ENCODE assay signal across 11 cellular contexts in genomic region chr11:117816846-117817212, GRCh38. TPM values are rescaled to one million over a fixed set of nuclear protein-coding genes. Genes with fewer than 3 reads are reported as not detected.
A peak's percentile ranks its signal among the peaks of the same experiment; 100 is the strongest.
DNase-seq lines count a peak whose midpoint lies in the region; ATAC-seq and TF ChIP-seq lines count a peak whose summit lies in the region.
"Had no signal": no experiment of that assay in that cellular context is flagged by ENCODE, and none has a peak within 500 bp of the region (broad histone marks: within the 10 kb centered on the region; RNA-seq: fewer than 3 reads in every experiment).

No MANE protein-coding gene starts in this region.

- peaks cover 22 to 69% (median 40%) of the 10 kb centered on the region in 4 donors for H3K4me1 Mint-ChIP-seq in CD4-positive, alpha-beta memory T cell
- H3K4me1 Mint-ChIP-seq in HFFc6 (ENCODE audit: low read depth) (peaks cover 22% of the 10 kb centered on the region; the same call in 1 of the 2 replicates), neural progenitor cell (peaks cover 57% of the 10 kb centered on the region)
- H3K4me1 Mint-ChIP-seq in central memory CD8-positive, alpha-beta T cell: peaks cover 52% of the 10 kb centered on the region

- H3K4me3 Mint-ChIP-seq in CD4-positive, alpha-beta memory T cell: peak overlapping the region in 1 of 8 donors; percentile 61
- no peak overlapping the region for H3K4me3 Mint-ChIP-seq in HFFc6
- H3K4me3 Mint-ChIP-seq in central memory CD8-positive, alpha-beta T cell: peak overlapping the region; percentile 53
- no peak overlapping the region for H3K4me3 Mint-ChIP-seq in neural progenitor cell

- peak overlapping the region; percentile 73 for H3K4me2 ChIP-seq in neural progenitor cell

- H3K36me3 ChIP-seq in CD4-positive, alpha-beta memory T cell (ENCODE audit: insufficient read depth, low read length): no peaks in the 10 kb centered on the region
- H3K36me3 ChIP-seq in neural progenitor cell: no peaks in the 10 kb centered on the region

- peaks cover 45% of the 10 kb centered on the region for H3K4me1 ChIP-seq in CD4-positive, alpha-beta memory T cell (ENCODE audit: insufficient read depth, low read length)
- peaks cover 33% of the 10 kb centered on the region for H3K4me1 ChIP-seq in neural progenitor cell

- intact Hi-C loops in CD4-positive, alpha-beta memory T cell (cut with micrococcal nuclease): loop anchor here (1.0 kb wide), 2 partner anchors 10 to 391 kb away; no protein-coding TSS in a partner anchor

- CTCF ChIA-PET in CD4-positive, alpha-beta memory T cell (lab: Charles Lee; ENCODE audit: partially characterized antibody): interaction anchor here (1.0 to 16.1 kb wide), 17 partner anchors 10 to 391 kb away, joined by 3 to 440 read pairs (median 5); partner anchors contain the start of gene FXYD2

- peak overlapping the region in 3 of 7 donors; percentile 92 to 96 (median 94) for H3K27ac Mint-ChIP-seq in CD4-positive, alpha-beta memory T cell
- peak overlapping the region; percentile 78; the same call in 1 of the 2 replicates for H3K27ac Mint-ChIP-seq in HFFc6
- peak overlapping the region; percentile 86 for H3K27ac Mint-ChIP-seq in central memory CD8-positive, alpha-beta T cell (ENCODE audit: low read depth)
- H3K27ac Mint-ChIP-seq in neural progenitor cell: no peak overlapping the region

- H2AFZ ChIP-seq in neural progenitor cell (replicated peaks): no peak overlapping the region

- H3K36me3 Mint-ChIP-seq in CD4-positive, alpha-beta memory T cell: no peaks in the 10 kb centered on the region
- no peaks in the 10 kb centered on the region for H3K36me3 Mint-ChIP-seq in HFFc6 (ENCODE audit: low read depth)
- peaks cover 6% of the 10 kb centered on the region for H3K36me3 Mint-ChIP-seq in central memory CD8-positive, alpha-beta T cell (ENCODE audit: insufficient read depth)
- H3K36me3 Mint-ChIP-seq in neural progenitor cell: no peaks in the 10 kb centered on the region
- H3K36me3 Mint-ChIP-seq: brain had no signal

- H3K79me2 ChIP-seq in neural progenitor cell (ENCODE audit: low read depth): no peaks in the 10 kb centered on the region

- H3K27ac ChIP-seq in CD4-positive, alpha-beta memory T cell (ENCODE audit: low read depth, low read length): peak overlapping the region; percentile 74
- no peak overlapping the region for H3K27ac ChIP-seq in neural progenitor cell

- H3K4me3 ChIP-seq in CD4-positive, alpha-beta memory T cell (ENCODE audit: low read length in 2 of 2): no peak overlapping the region
- no peak overlapping the region for H3K4me3 ChIP-seq in neural progenitor cell

- H3K27me3 ChIP-seq in CD4-positive, alpha-beta memory T cell (ENCODE audit: insufficient read depth, low read length): no peaks in the 10 kb centered on the region
- no peaks in the 10 kb centered on the region for H3K27me3 ChIP-seq in neural progenitor cell

- no peak for ATAC-seq in central memory CD8-positive, alpha-beta T cell (replicated peaks; ENCODE audit: extremely low read depth, poor library complexity, severe bottlenecking)
- no peak for ATAC-seq in HG03139 (IDR thresholded peaks at IDR 0.05; ENCODE audit: unreplicated experiment)

- POLR2A ChIA-PET in CD4-positive, alpha-beta memory T cell (lab: Charles Lee; ENCODE audit: partially characterized antibody): interaction anchor here (0.9 to 5.5 kb wide), 9 partner anchors 8 to 355 kb away, joined by 3 to 70 read pairs (median 6); partner anchors contain the start of gene FXYD2

- peaks cover 5% of the 10 kb centered on the region for H4K20me1 ChIP-seq in neural progenitor cell (ENCODE audit: low read depth)

- H3K9me3 Mint-ChIP-seq in CD4-positive, alpha-beta memory T cell: no peaks in the 10 kb centered on the region
- H3K9me3 Mint-ChIP-seq in HFFc6 (no peaks in the 10 kb centered on the region), neural progenitor cell (no peaks in the 10 kb centered on the region)
- H3K9me3 Mint-ChIP-seq in central memory CD8-positive, alpha-beta T cell: no peaks in the 10 kb centered on the region
- H3K9me3 Mint-ChIP-seq: brain had no signal

- H3K9me3 ChIP-seq in CD4-positive, alpha-beta memory T cell (ENCODE audit: control insufficient read depth in 1 of 2, low read length in 2 of 2): no peaks in the 10 kb centered on the region
- H3K9me3 ChIP-seq in neural progenitor cell (ENCODE audit: low read depth): no peaks in the 10 kb centered on the region

- peaks cover 34% of the 10 kb centered on the region for H3F3A ChIP-seq in neural progenitor cell (ENCODE audit: low read depth)

- no peaks in the 10 kb centered on the region for H3K27me3 Mint-ChIP-seq in CD4-positive, alpha-beta memory T cell
- peaks cover 11% of the 10 kb centered on the region for H3K27me3 Mint-ChIP-seq in HFFc6 (ENCODE audit: insufficient read depth)
- no peaks in the 10 kb centered on the region for H3K27me3 Mint-ChIP-seq in central memory CD8-positive, alpha-beta T cell
- peaks cover 6% of the 10 kb centered on the region for H3K27me3 Mint-ChIP-seq in neural progenitor cell (ENCODE audit: insufficient read depth, low read depth)

- DNase-seq in CD4-positive, alpha-beta memory T cell: no peak
- DNase-seq in HFFc6: no peak
- DNase-seq in central memory CD8-positive, alpha-beta T cell (ENCODE audit: low spot score in 2 of 2): no peak
- DNase-seq in neural progenitor cell (ENCODE audit: low spot score): no peak
- no peak for DNase-seq in cortex of kidney (lab: John Stamatoyannopoulos, UW)
- no peak for DNase-seq in GM19238 (ENCODE audit: insufficient read length, low spot score)
- no peak for DNase-seq in ureter (ENCODE audit: low spot score)
- DNase-seq: GDM1 had no signal

- H3K9ac ChIP-seq in neural progenitor cell: no peak overlapping the region

- TF ChIP-seq CTCF in HFFc6 (IDR thresholded peaks at IDR 0.05) (no peak), neural progenitor cell (IDR thresholded peaks at IDR 0.05) (no peak)

RNA-seq across cellular contexts. Expression of gene FXYD2, which starts 7.7 kb away (rescaled TPM):
- total RNA-seq in CD4-positive, alpha-beta memory T cell: 10 to 100 TPM in 1 of 2 experiments, 1 to 10 TPM in 1; 9.3 to 10.5 TPM
- polyA plus RNA-seq in CD4-positive, alpha-beta memory T cell: 1 to 10 TPM; 3.5 to 7.1 TPM
- total RNA-seq in HFFc6 (2021; fragmentation: NEBNext Ultra II Directional; extraction: Animal tissue kit (Norgen Biotek cat#: 25700)): under 1 TPM in 1 of 6 experiments, not detected in 5; 0.40 TPM
- total RNA-seq in neural progenitor cell (ENCODE audit: low replicate concordance): 1.7 and 1.9 TPM in 2 replicates
- total RNA-seq in ureter: 1.6 TPM
- total RNA-seq: H4 had no signal

RNA-seq across cellular contexts. Expression of gene DSCAML1, which starts 19.8 kb away (rescaled TPM):
- total RNA-seq in CD4-positive, alpha-beta memory T cell: 1 to 10 TPM in 1 of 2 experiments, under 1 TPM in 1; 1.00 to 1.0 TPM
- not detected for polyA plus RNA-seq in CD4-positive, alpha-beta memory T cell
- not detected for total RNA-seq in HFFc6 (2021; fragmentation: NEBNext Ultra II Directional; extraction: Animal tissue kit (Norgen Biotek cat#: 25700))
- total RNA-seq in neural progenitor cell (ENCODE audit: low replicate concordance): 0.06 TPM in 2 replicates
- 0.81 TPM for total RNA-seq in ureter
- total RNA-seq: H4 had no signal

RNA-seq across cellular contexts. Expression of gene FXYD6, which starts 59.6 kb away (rescaled TPM):
- total RNA-seq in CD4-positive, alpha-beta memory T cell: not detected
- polyA plus RNA-seq in CD4-positive, alpha-beta memory T cell: under 1 TPM in 1 of 2 donors, not detected in 1; 0.15 TPM
- not detected for total RNA-seq in HFFc6 (2021; fragmentation: NEBNext Ultra II Directional; extraction: Animal tissue kit (Norgen Biotek cat#: 25700))
- total RNA-seq in neural progenitor cell (ENCODE audit: low replicate concordance) (95.6 and 123 TPM in 2 replicates), ureter (41.8 TPM)

Comparison
In these comparisons a context has a peak if more than half of its experiments do, and no peak if none do; other contexts are left out.
1. RNA of gene FXYD6, which starts 59.6 kb away (total RNA-seq): 95.6 to 123 TPM in neural progenitor cell and 41.8 TPM in ureter (single experiment); not detected in CD4-positive, alpha-beta memory T cell and not detected in HFFc6; every median in the first group is over 10 times any median in the second.